In genomic region chr14:75339059-75339458, GRCh38 we compare ENCODE assay signal across 16 cellular contexts.
A peak's percentile ranks its signal among the peaks of the same experiment; 100 is the strongest.
DNase-seq lines count a peak whose midpoint lies in the region; ATAC-seq and TF ChIP-seq lines count a peak whose summit lies in the region.
"Had no signal": no experiment of that assay in that cellular context is flagged by ENCODE, and none has a peak within 500 bp of the region (broad histone marks: within the 10 kb centered on the region; RNA-seq: fewer than 3 reads in every experiment).

No MANE protein-coding gene starts in this region.

- H3K4me1 ChIP-seq in gastrocnemius medialis = peaks cover 45 to 48% of the 10 kb centered on the region in 2 donors

- no peak for TF ChIP-seq CTCF in gastrocnemius medialis (IDR thresholded peaks at IDR 0.05 in 4 of 5, conservative IDR thresholded peaks at IDR 0.05 in 1 of 5)

- TF ChIP-seq POLR2A in gastrocnemius medialis (IDR thresholded peaks at IDR 0.05) = no peak

- ATAC-seq in gastrocnemius medialis = peak; percentile 23 to 45
- ATAC-seq: upper lobe of right lung had no signal

- H3K27ac ChIP-seq in gastrocnemius medialis = peak overlapping the region; percentile 94 to 97 (median 94)
- H3K27ac ChIP-seq: KMS-11, RWPE1, upper lobe of right lung had no signal

- in situ Hi-C loops in gastrocnemius medialis (cut with MboI; ENCODE audit: low sequenced_read_pairs in 4 of 4) = no loop called here

- H3K27me3 ChIP-seq in gastrocnemius medialis = no peaks in the 10 kb centered on the region
- H3K27me3 ChIP-seq: upper lobe of right lung had no signal

- no peak overlapping the region for H3K4me3 ChIP-seq in gastrocnemius medialis
- H3K4me3 ChIP-seq: coronary artery, upper lobe of right lung had no signal

- intact Hi-C loops in gastrocnemius medialis (cut with DNase I; ENCODE audit: low total_unique reads) = no loop called here

- DNase-seq in EH (ENCODE audit: low read depth) (peak; percentile 87), SKM-1 treated with dmso at 0.1 percent for 144 hours (lab: John Stamatoyannopoulos, UW; ENCODE audit: unreplicated experiment) (peak; percentile 7), fibroblast of peridontal ligament (ENCODE audit: extremely low read depth) (peak; percentile 62), gastrocnemius medialis (no peak), RPMI8226 (no peak), NCI-H1417 treated with DMSO at 0.1 percent for 48 hours (lab: John Stamatoyannopoulos, UW) (no peak), T-helper 1 cell (no peak)
- DNase-seq in stimulated activated CD4-positive, alpha-beta T cell treated with anti-CD3 and anti-CD28 coated beads, Interleukin-2, amount 100 ng/mL, for 48 hours = no peak
- DNase-seq: activated CD4-positive, alpha-beta T cell treated with anti-CD3 and anti-CD28 coated beads for 48 hours; midbrain; NCI-H187; stimulated activated CD8-positive, alpha-beta memory T cell treated with anti-CD3 and anti-CD28 coated beads, Interleukin-4, amount 100 ng/mL, for 48 hours; upper lobe of right lung had no signal

- H3K36me3 ChIP-seq in gastrocnemius medialis = no peaks in the 10 kb centered on the region
- H3K36me3 ChIP-seq: upper lobe of right lung had no signal

- H3K9me3 ChIP-seq in gastrocnemius medialis = no peaks in the 10 kb centered on the region
- H3K9me3 ChIP-seq: upper lobe of right lung had no signal

Comparison
In these comparisons a context has a peak if more than half of its experiments do, and no peak if none do; other contexts are left out.
1. DNase-seq: peak in EH (single experiment), SKM-1 treated with dmso at 0.1 percent for 144 hours (single experiment) and fibroblast of peridontal ligament (single experiment); none in gastrocnemius medialis (0 of 2), RPMI8226 (single experiment), NCI-H1417 treated with DMSO at 0.1 percent for 48 hours (single experiment), T-helper 1 cell (0 of 5) and stimulated activated CD4-positive, alpha-beta T cell treated with anti-CD3 and anti-CD28 coated beads, Interleukin-2, amount 100 ng/mL, for 48 hours (0 of 2).